ENCODE assay signal across 8 cellular contexts in genomic region chr3:122305818-122306621, GRCh38. TPM values are rescaled to one million over a fixed set of nuclear protein-coding genes. Genes with fewer than 3 reads are reported as not detected.
DNase-seq lines count a peak whose midpoint lies in the region; ATAC-seq and TF ChIP-seq lines count a peak whose summit lies in the region.
"Had no signal": no experiment of that assay in that cellular context is flagged by ENCODE, and none has a peak within 500 bp of the region (broad histone marks: within the 10 kb centered on the region; RNA-seq: fewer than 3 reads in every experiment).

No MANE protein-coding gene starts in this region.

- no peak overlapping the region for H3K27ac ChIP-seq in left lung

- ATAC-seq in GM21619 (IDR thresholded peaks at IDR 0.05; ENCODE audit: unreplicated experiment) (peak; percentile 54), SK-N-SH treated with all-trans-retinoic acid at 6 μM for 48 hours (peak; percentile 53; the same call in 2 of the 3 replicates), left lung (peak; percentile 79), GM19328 (IDR thresholded peaks at IDR 0.05; ENCODE audit: unreplicated experiment) (no peak)

- H3K9me3 ChIP-seq in left lung: no peaks in the 10 kb centered on the region

- TF ChIP-seq CTCF in GM12864 (IDR thresholded peaks at IDR 0.05; ENCODE audit: low read depth, low read length, missing control alignments) (peak; percentile 25), left lung (IDR thresholded peaks at IDR 0.05) (no peak)

- H3K4me3 ChIP-seq in GM12864 (ENCODE audit: low read depth, low read length): no peak overlapping the region
- H3K4me3 ChIP-seq in left lung: no peak overlapping the region

- DNase-seq in GM12864 (ENCODE audit: low read depth) (no peak), left lung (no peak), activated T-cell treated with anti-CD3 and anti-CD28 coated beads for 4 hours (no peak), germinal center (ENCODE audit: low spot score) (no peak)
- DNase-seq: hippocampal formation had no signal

- H3K36me3 ChIP-seq in left lung: no peaks in the 10 kb centered on the region

- intact Hi-C loops in left lung (cut with DNase I): no loop called here

- H3K4me1 ChIP-seq in left lung: peaks cover 0 to 6% of the 10 kb centered on the region in 2 donors

- no peaks in the 10 kb centered on the region for H3K27me3 ChIP-seq in left lung

TF ChIP-seq in SK-N-SH treated with all-trans-retinoic acid at 6 μM for 48 hours, 23 proteins besides CTCF, POLR2A, EP300 and RAD21:
- TF ChIP-seq, protein P1, sequence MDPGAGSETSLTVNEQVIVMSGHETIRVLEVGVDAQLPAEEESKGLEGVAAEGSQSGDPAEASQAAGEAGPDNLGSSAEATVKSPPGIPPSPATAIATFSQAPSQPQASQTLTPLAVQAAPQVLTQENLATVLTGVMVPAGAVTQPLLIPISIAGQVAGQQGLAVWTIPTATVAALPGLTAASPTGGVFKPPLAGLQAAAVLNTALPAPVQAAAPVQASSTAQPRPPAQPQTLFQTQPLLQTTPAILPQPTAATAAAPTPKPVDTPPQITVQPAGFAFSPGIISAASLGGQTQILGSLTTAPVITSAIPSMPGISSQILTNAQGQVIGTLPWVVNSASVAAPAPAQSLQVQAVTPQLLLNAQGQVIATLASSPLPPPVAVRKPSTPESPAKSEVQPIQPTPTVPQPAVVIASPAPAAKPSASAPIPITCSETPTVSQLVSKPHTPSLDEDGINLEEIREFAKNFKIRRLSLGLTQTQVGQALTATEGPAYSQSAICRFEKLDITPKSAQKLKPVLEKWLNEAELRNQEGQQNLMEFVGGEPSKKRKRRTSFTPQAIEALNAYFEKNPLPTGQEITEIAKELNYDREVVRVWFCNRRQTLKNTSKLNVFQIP (CRISPR knock-in tag; IDR thresholded peaks at IDR 0.05; ENCODE audit: borderline replicate concordance, low read depth): no peak
- TF ChIP-seq, protein P2, sequence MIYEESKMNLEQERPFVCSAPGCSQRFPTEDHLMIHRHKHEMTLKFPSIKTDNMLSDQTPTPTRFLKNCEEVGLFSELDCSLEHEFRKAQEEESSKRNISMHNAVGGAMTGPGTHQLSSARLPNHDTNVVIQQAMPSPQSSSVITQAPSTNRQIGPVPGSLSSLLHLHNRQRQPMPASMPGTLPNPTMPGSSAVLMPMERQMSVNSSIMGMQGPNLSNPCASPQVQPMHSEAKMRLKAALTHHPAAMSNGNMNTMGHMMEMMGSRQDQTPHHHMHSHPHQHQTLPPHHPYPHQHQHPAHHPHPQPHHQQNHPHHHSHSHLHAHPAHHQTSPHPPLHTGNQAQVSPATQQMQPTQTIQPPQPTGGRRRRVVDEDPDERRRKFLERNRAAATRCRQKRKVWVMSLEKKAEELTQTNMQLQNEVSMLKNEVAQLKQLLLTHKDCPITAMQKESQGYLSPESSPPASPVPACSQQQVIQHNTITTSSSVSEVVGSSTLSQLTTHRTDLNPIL (CRISPR knock-in tag; IDR thresholded peaks at IDR 0.05; ENCODE audit: low read depth): no peak
- TF ChIP-seq ZNF8 (CRISPR knock-in tag; IDR thresholded peaks at IDR 0.05): no peak
- no peak for TF ChIP-seq ZFP3 (CRISPR knock-in tag; IDR thresholded peaks at IDR 0.05)
- no peak for TF ChIP-seq OSR1 (CRISPR knock-in tag; IDR thresholded peaks at IDR 0.05)
- no peak for TF ChIP-seq ZNF565 (CRISPR knock-in tag; conservative IDR thresholded peaks at IDR 0.05; ENCODE audit: low read depth)

RNA-seq across cellular contexts. Expression of gene CSTA, which starts 19.0 kb away (rescaled TPM):
- 10 to 100 TPM; 18.6 to 19.8 TPM for total RNA-seq in left lung
